8 cellular contexts compared by ENCODE assay signal in genomic region chr13:60335531-60335930, GRCh38.
DNase-seq lines count a peak whose midpoint lies in the region; ATAC-seq and TF ChIP-seq lines count a peak whose summit lies in the region.

No MANE protein-coding gene starts in this region.

- H3K27me3 ChIP-seq in Caco-2 (replicated peaks; ENCODE audit: control insufficient read depth, insufficient read depth, low read length) = no peaks in the 10 kb centered on the region
- H3K27me3 ChIP-seq in adipocyte (replicated peaks; ENCODE audit: control insufficient read depth, insufficient read depth, low read length) = peaks cover 11% of the 10 kb centered on the region
- H3K27me3 ChIP-seq in lung (ENCODE audit: control insufficient read depth, insufficient read depth) = no peaks in the 10 kb centered on the region
- H3K27me3 ChIP-seq in testis = no peaks in the 10 kb centered on the region

- intact Hi-C loops in Caco-2 (cut with micrococcal nuclease; ENCODE audit: unreplicated experiment) (loop anchor here (1.0 to 5.0 kb wide), 4 partner anchors 96 to 943 kb away; no protein-coding TSS in a partner anchor), testis (cut with DNase I; ENCODE audit: low total_unique reads) (no loop called here)

- H3K4me3 Mint-ChIP-seq in Caco-2 (ENCODE audit: unreplicated experiment) = no peak overlapping the region

- DNase-seq in Caco-2 (no peak), LoVo (ENCODE audit: low spot score) (peak; percentile 31), adipocyte (ENCODE audit: low read depth) (peak; percentile 75), lung (ENCODE audit: low spot score) (no peak), RPMI8226 (no peak), testis (no peak)
- no peak for DNase-seq in activated naive CD4-positive, alpha-beta T cell treated with Interleukin-2 at 50 U/mL for 16 hours

- no peaks in the 10 kb centered on the region for H3K9me3 ChIP-seq in Caco-2
- peaks cover 11% of the 10 kb centered on the region for H3K9me3 ChIP-seq in adipocyte (ENCODE audit: control insufficient read depth, low read length)
- H3K9me3 ChIP-seq in lung (ENCODE audit: control insufficient read depth in 2 of 2, insufficient read depth in 1 of 2, low read length in 1 of 2) = no peaks in the 10 kb centered on the region
- H3K9me3 ChIP-seq in testis = no peaks in the 10 kb centered on the region

- H3K4me1 ChIP-seq in Caco-2 (no peaks in the 10 kb centered on the region), adipocyte (ENCODE audit: control insufficient read depth, insufficient read depth, low read length) (peaks cover 5% of the 10 kb centered on the region), lung (ENCODE audit: control insufficient read depth in 2 of 2, insufficient read depth in 2 of 2, low read length in 2 of 2) (no peaks in the 10 kb centered on the region), testis (no peaks in the 10 kb centered on the region)

- POLR2A ChIA-PET in Caco-2 (lab: Charles Lee) = no interaction called here

- no peaks in the 10 kb centered on the region for H3K4me1 Mint-ChIP-seq in Caco-2 (ENCODE audit: low read depth, unreplicated experiment)

- 0 to 2% methylated on average over 1 of the region's 1 CpG for WGBS in lung, 2 donors
- WGBS in testis, 2 donors = 23 to 24% methylated on average over 1 of the region's 1 CpG

- TF ChIP-seq POLR2A in testis (IDR thresholded peaks at IDR 0.05) = no peak

- H3K4me3 ChIP-seq in Caco-2 (ENCODE audit: low read depth, low read length) (no peak overlapping the region), adipocyte (ENCODE audit: low read length) (no peak overlapping the region), lung (no peak overlapping the region), testis (no peak overlapping the region)

- H3K36me3 Mint-ChIP-seq in Caco-2 (ENCODE audit: insufficient read depth, unreplicated experiment) = no peaks in the 10 kb centered on the region

- no peak overlapping the region for H3K9ac ChIP-seq in adipocyte (ENCODE audit: low read length)

- peaks cover 4% of the 10 kb centered on the region for H3K27me3 Mint-ChIP-seq in Caco-2 (ENCODE audit: insufficient read depth, unreplicated experiment)

- H3K9me3 Mint-ChIP-seq in Caco-2 (ENCODE audit: unreplicated experiment) = peaks cover 10% of the 10 kb centered on the region

- H3K27ac ChIP-seq in lung (ENCODE audit: low read depth in 1 of 2, low read length in 1 of 2) (no peak overlapping the region), testis (no peak overlapping the region)

- ATAC-seq in lung (ENCODE audit: insufficient read depth, low FRiP score) (no peak), HG03342 (IDR thresholded peaks at IDR 0.05; ENCODE audit: unreplicated experiment) (no peak)

- no TSS peak for BruUV-seq in Caco-2 (replicated peaks; lab: Mats Ljungman, UMichigan)

- peak; percentile 58 to 73 for TF ChIP-seq CTCF in Caco-2 (IDR thresholded peaks at IDR 0.05; ENCODE audit: insufficient read depth in 1 of 2, low read depth in 1 of 2, low read length in 1 of 2, severe bottlenecking in 1 of 2, unreplicated experiment in 1 of 2)
- peak; percentile 18 for TF ChIP-seq CTCF in lung (IDR thresholded peaks at IDR 0.05; ENCODE audit: control extremely low read depth, extremely low read depth)
- peak in 1 of 3 experiments; percentile 54 for TF ChIP-seq CTCF in testis (IDR thresholded peaks at IDR 0.05)

- CTCF ChIA-PET in Caco-2 (lab: Charles Lee) = interaction anchor here (0.9 to 1.0 kb wide), 2 partner anchors 9 to 109 kb away, joined by 3 to 4 read pairs; no protein-coding TSS in a partner anchor

- no peaks in the 10 kb centered on the region for H3K36me3 ChIP-seq in Caco-2 (ENCODE audit: control insufficient read depth, insufficient read depth, low read length)
- H3K36me3 ChIP-seq in adipocyte (ENCODE audit: control insufficient read depth, insufficient read depth, low read length, severe bottlenecking) = no peaks in the 10 kb centered on the region
- H3K36me3 ChIP-seq in lung (ENCODE audit: control insufficient read depth in 2 of 2, insufficient read depth in 2 of 2, low read length in 2 of 2) = no peaks in the 10 kb centered on the region
- no peaks in the 10 kb centered on the region for H3K36me3 ChIP-seq in testis (ENCODE audit: low read depth, missing control alignments)

- no peak overlapping the region for H3K27ac Mint-ChIP-seq in Caco-2 (ENCODE audit: unreplicated experiment)

Comparison
In these comparisons a context has a peak if more than half of its experiments do, and no peak if none do; other contexts are left out.
1. DNase-seq: peak in LoVo (single experiment) and adipocyte (single experiment); none in Caco-2 (0 of 2), lung (single experiment), RPMI8226 (single experiment), activated naive CD4-positive, alpha-beta T cell treated with Interleukin-2 at 50 U/mL for 16 hours (single experiment) and testis (single experiment).